ENCODE assay signal across 10 cellular contexts in genomic region chr13:107450931-107451330, GRCh38.
DNase-seq lines count a peak whose midpoint lies in the region; ATAC-seq and TF ChIP-seq lines count a peak whose summit lies in the region.
"Had no signal": no experiment of that assay in that cellular context is flagged by ENCODE, and none has a peak within 500 bp of the region (broad histone marks: within the 10 kb centered on the region; RNA-seq: fewer than 3 reads in every experiment).

No MANE protein-coding gene starts in this region.

- DNase-seq in GDM1 (lab: John Stamatoyannopoulos, UW): peak; percentile 46
- peak; percentile 5 for DNase-seq in RKO (ENCODE audit: low spot score)
- DNase-seq in renal cortical epithelial cell (ENCODE audit: low read depth): peak; percentile 98
- DNase-seq in NCI-H187 (lab: John Stamatoyannopoulos, UW): no peak
- DNase-seq in CD4-positive, alpha-beta T cell: no peak
- no peak for DNase-seq in type B pancreatic cell (ENCODE audit: extremely low spot score, unreplicated experiment)
- DNase-seq: activated naive CD4-positive, alpha-beta T cell had no signal

- H3K9me3 ChIP-seq in CD4-positive, alpha-beta T cell (ENCODE audit: control insufficient read depth, low read length): no peaks in the 10 kb centered on the region

- no peak for TF ChIP-seq CTCF in CD4-positive, alpha-beta T cell (IDR thresholded peaks at IDR 0.05)
- no peak for TF ChIP-seq CTCF in type B pancreatic cell (conservative IDR thresholded peaks at IDR 0.05)

- no peaks in the 10 kb centered on the region for H3K27me3 ChIP-seq in CD4-positive, alpha-beta T cell (ENCODE audit: control insufficient read depth, insufficient read depth, low read length)

- CTCF ChIA-PET in CD4-positive, alpha-beta T cell (lab: Charles Lee): no interaction called here

- H3K4me1 Mint-ChIP-seq in CD4-positive, alpha-beta T cell (ENCODE audit: low read depth): no peaks in the 10 kb centered on the region
- H3K4me1 Mint-ChIP-seq in type B pancreatic cell (ENCODE audit: unreplicated experiment): no peaks in the 10 kb centered on the region

- no peaks in the 10 kb centered on the region for H3K36me3 Mint-ChIP-seq in CD4-positive, alpha-beta T cell (ENCODE audit: low read depth)
- no peaks in the 10 kb centered on the region for H3K36me3 Mint-ChIP-seq in type B pancreatic cell

- no peak overlapping the region for H3K27ac ChIP-seq in CD4-positive, alpha-beta T cell (ENCODE audit: low read depth, low read length)

- POLR2A ChIA-PET in CD4-positive, alpha-beta T cell (lab: Charles Lee): no interaction called here

- H3K9me3 Mint-ChIP-seq in CD4-positive, alpha-beta T cell: peaks cover 10% of the 10 kb centered on the region
- H3K9me3 Mint-ChIP-seq in type B pancreatic cell: peaks cover 9% of the 10 kb centered on the region

- no peak overlapping the region for H3K27ac Mint-ChIP-seq in CD4-positive, alpha-beta T cell
- no peak overlapping the region for H3K27ac Mint-ChIP-seq in type B pancreatic cell
- H3K27ac Mint-ChIP-seq: WTC11 had no signal

- ATAC-seq in esophagus mucosa (peak; percentile 42), HG03442 (IDR thresholded peaks at IDR 0.05; ENCODE audit: unreplicated experiment) (no peak)
- ATAC-seq in CD4-positive, alpha-beta T cell (ENCODE audit: poor library complexity): no peak
- ATAC-seq: WTC11 had no signal

- no peak overlapping the region for H3K4me3 Mint-ChIP-seq in CD4-positive, alpha-beta T cell
- no peak overlapping the region for H3K4me3 Mint-ChIP-seq in type B pancreatic cell
- H3K4me3 Mint-ChIP-seq: WTC11 had no signal

- H3K27me3 Mint-ChIP-seq in CD4-positive, alpha-beta T cell: no peaks in the 10 kb centered on the region
- no peaks in the 10 kb centered on the region for H3K27me3 Mint-ChIP-seq in type B pancreatic cell

- intact Hi-C loops in CD4-positive, alpha-beta T cell (cut with DNase I, micrococcal nuclease): no loop called here

Comparison
In these comparisons a context has a peak if more than half of its experiments do, and no peak if none do; other contexts are left out.
1. DNase-seq: peak in GDM1 (single experiment), RKO (single experiment) and renal cortical epithelial cell (single experiment); none in NCI-H187 (0 of 2), CD4-positive, alpha-beta T cell (0 of 10) and type B pancreatic cell (single experiment).